ENCODE assay signal across 10 cellular contexts in genomic region chr12:132163041-132163910, GRCh38. TPM values are rescaled to one million over a fixed set of nuclear protein-coding genes. Genes with fewer than 3 reads are reported as not detected.
DNase-seq lines count a peak whose midpoint lies in the region; ATAC-seq, FAIRE-seq and TF ChIP-seq lines count a peak whose summit lies in the region.
"Had no signal": no experiment of that assay in that cellular context is flagged by ENCODE, and none has a peak within 500 bp of the region (broad histone marks: within the 10 kb centered on the region; RNA-seq: fewer than 3 reads in every experiment).

No MANE protein-coding gene starts in this region.

- TF ChIP-seq CTCF in A673 (conservative IDR thresholded peaks at IDR 0.05; ENCODE audit: low read depth, low read length) = no peak
- no peak for TF ChIP-seq CTCF in liver (IDR thresholded peaks at IDR 0.05; ENCODE audit: low read depth, low read length, missing input control)
- TF ChIP-seq CTCF in hepatocyte (IDR thresholded peaks at IDR 0.05; ENCODE audit: poor library complexity) = no peak

- peaks cover 11% of the 10 kb centered on the region for H3K4me1 Mint-ChIP-seq in activated naive CD8-positive, alpha-beta T cell treated with anti-CD3 and anti-CD28 coated beads, Interleukin-2, amount 10 ng/mL, durations not matched to agents 7 days and 5 days

- no TSS peak for BruUV-seq in A673 (replicated peaks; lab: Mats Ljungman, UMichigan)

- no peaks in the 10 kb centered on the region for H4K20me1 ChIP-seq in hepatocyte (ENCODE audit: insufficient read depth, poor library complexity, severe bottlenecking)

- no peak overlapping the region for H3K4me2 ChIP-seq in hepatocyte

- H3K27ac ChIP-seq in A673 (ENCODE audit: low read depth, low read length, poor library complexity, severe bottlenecking) (no peak overlapping the region), liver (ENCODE audit: low read depth in 1 of 2, low read length in 2 of 2) (peak overlapping the region; percentile 17 to 80), hepatocyte (no peak overlapping the region)

- 62% methylated on average over 26 of the region's 26 CpGs for WGBS in liver
- 86% methylated on average over 24 of the region's 26 CpGs for WGBS in hepatocyte (ENCODE audit: low lambda C conversion rate, missing lambda C conversion rate)

- no peaks in the 10 kb centered on the region for H3K9me3 ChIP-seq in A673 (ENCODE audit: low read depth, low read length, poor library complexity, severe bottlenecking)
- H3K9me3 ChIP-seq in liver (ENCODE audit: control insufficient read depth in 4 of 4, low read length in 3 of 4) = no peaks in the 10 kb centered on the region
- no peaks in the 10 kb centered on the region for H3K9me3 ChIP-seq in hepatocyte (ENCODE audit: low read depth)

- TF ChIP-seq RAD21 in liver (IDR thresholded peaks at IDR 0.05) = no peak

- H3K9me2 ChIP-seq in hepatocyte (replicated peaks; ENCODE audit: insufficient read depth) = no peaks in the 10 kb centered on the region

- CTCF ChIA-PET in A673 (lab: Charles Lee) = interaction anchor here (1.5 kb wide), 1 partner anchor 9 kb away, joined by 4 read pairs; no protein-coding TSS in a partner anchor

- H3K79me2 ChIP-seq in hepatocyte = no peaks in the 10 kb centered on the region

- H3K4me3 Mint-ChIP-seq in activated naive CD8-positive, alpha-beta T cell treated with anti-CD3 and anti-CD28 coated beads, Interleukin-2, amount 10 ng/mL, durations not matched to agents 7 days and 5 days = peak overlapping the region; percentile 67
- H3K4me3 Mint-ChIP-seq: activated T-cell treated with anti-CD3 and anti-CD28 coated beads, Interleukin-2, amount 50 U/mL, for 24 hours had no signal

- intact Hi-C loops in A673 (cut with micrococcal nuclease; ENCODE audit: unreplicated experiment) = no loop called here

- no peak overlapping the region for H3K9ac ChIP-seq in liver (ENCODE audit: low read depth in 1 of 2, low read length in 2 of 2)

- H3K4me1 ChIP-seq in A673 (ENCODE audit: insufficient read depth, low read length, poor library complexity, severe bottlenecking) = peaks cover 7% of the 10 kb centered on the region
- H3K4me1 ChIP-seq in liver (ENCODE audit: control insufficient read depth in 4 of 4, insufficient read depth in 4 of 4, low read length in 3 of 4) = peaks cover 2 to 14% (median 11%) of the 10 kb centered on the region in 4 donors
- H3K4me1 ChIP-seq in hepatocyte (ENCODE audit: insufficient read depth) = no peaks in the 10 kb centered on the region

- H3K36me3 ChIP-seq in A673 (ENCODE audit: insufficient read depth, low read length, poor library complexity, severe bottlenecking) (no peaks in the 10 kb centered on the region), liver (ENCODE audit: control insufficient read depth in 4 of 4, insufficient read depth in 3 of 4, low read depth in 1 of 4, low read length in 3 of 4) (no peaks in the 10 kb centered on the region), hepatocyte (replicated peaks; ENCODE audit: insufficient read depth, low read depth) (no peaks in the 10 kb centered on the region)

- no peak overlapping the region for H3K27ac Mint-ChIP-seq in activated naive CD8-positive, alpha-beta T cell treated with anti-CD3 and anti-CD28 coated beads, Interleukin-2, amount 10 ng/mL, durations not matched to agents 7 days and 5 days
- H3K27ac Mint-ChIP-seq: activated T-cell treated with anti-CD3 and anti-CD28 coated beads, Interleukin-2, amount 50 U/mL, for 24 hours had no signal

- H3K27me3 Mint-ChIP-seq in activated naive CD8-positive, alpha-beta T cell treated with anti-CD3 and anti-CD28 coated beads, Interleukin-2, amount 10 ng/mL, durations not matched to agents 7 days and 5 days = no peaks in the 10 kb centered on the region
- H3K27me3 Mint-ChIP-seq: activated T-cell treated with anti-CD3 and anti-CD28 coated beads, Interleukin-2, amount 50 U/mL, for 24 hours had no signal

- no peak overlapping the region for H2AFZ ChIP-seq in hepatocyte

- no peak for ATAC-seq in activated naive CD8-positive, alpha-beta T cell treated with anti-CD3 and anti-CD28 coated beads, Interleukin-2, amount 10 ng/mL, durations not matched to agents 7 days and 5 days (ENCODE audit: low read depth)
- ATAC-seq in GM18909 (IDR thresholded peaks at IDR 0.05; ENCODE audit: poor library complexity, unreplicated experiment) = no peak
- ATAC-seq in HG03460 (IDR thresholded peaks at IDR 0.05; ENCODE audit: unreplicated experiment) = no peak
- ATAC-seq in GM19455 (IDR thresholded peaks at IDR 0.05; ENCODE audit: unreplicated experiment) = no peak

- H3K9me3 Mint-ChIP-seq in activated naive CD8-positive, alpha-beta T cell treated with anti-CD3 and anti-CD28 coated beads, Interleukin-2, amount 10 ng/mL, durations not matched to agents 7 days and 5 days = peaks cover 10% of the 10 kb centered on the region
- H3K9me3 Mint-ChIP-seq: activated T-cell treated with anti-CD3 and anti-CD28 coated beads, Interleukin-2, amount 50 U/mL, for 24 hours had no signal

- POLR2A ChIA-PET in A673 (lab: Charles Lee; ENCODE audit: low non-redundant PET) = interaction anchor here (0.6 kb wide), 1 partner anchor 210 kb away, joined by 8 read pairs; no protein-coding TSS in a partner anchor
- POLR2A ChIA-PET in activated naive CD8-positive, alpha-beta T cell treated with anti-CD3 and anti-CD28 coated beads, Interleukin-2, amount 10 ng/mL, durations not matched to agents 7 days and 5 days (lab: Charles Lee) = interaction anchor here (1.0 to 1.9 kb wide), 3 partner anchors 9 to 27 kb away, joined by 3 to 9 read pairs (median 6); no protein-coding TSS in a partner anchor

- TF ChIP-seq POLR2A in H54 (IDR thresholded peaks at IDR 0.05; ENCODE audit: low read depth, low read length) = no peak

- H3K4me3 ChIP-seq in A673 (ENCODE audit: low read depth, low read length, poor library complexity, severe bottlenecking) (peak overlapping the region; percentile 13), liver (ENCODE audit: low read depth in 1 of 3, low read length in 3 of 3) (peak overlapping the region in 1 of 3 donors; percentile 29), hepatocyte (no peak overlapping the region)

- no peaks in the 10 kb centered on the region for H3K27me3 ChIP-seq in A673 (replicated peaks; ENCODE audit: insufficient read depth, low read depth, low read length, poor library complexity)
- H3K27me3 ChIP-seq in liver (ENCODE audit: control insufficient read depth in 4 of 4, insufficient read depth in 4 of 4, low read length in 3 of 4) = no peaks in the 10 kb centered on the region
- H3K27me3 ChIP-seq in hepatocyte = peaks cover 5% of the 10 kb centered on the region

- DNase-seq in A673 (ENCODE audit: low spot score) = no peak
- DNase-seq in H54 (ENCODE audit: insufficient read length, low spot score) = peak; percentile 37
- DNase-seq in activated naive CD8-positive, alpha-beta T cell treated with anti-CD3 and anti-CD28 coated beads, Interleukin-2, amount 10 ng/mL, durations not matched to agents 7 days and 5 days = no peak
- no peak for DNase-seq in hepatocyte (ENCODE audit: low spot score)
- DNase-seq: activated T-cell treated with anti-CD3 and anti-CD28 coated beads, Interleukin-2, amount 50 U/mL, for 24 hours; NCI-H510A had no signal

- H3K36me3 Mint-ChIP-seq in activated naive CD8-positive, alpha-beta T cell treated with anti-CD3 and anti-CD28 coated beads, Interleukin-2, amount 10 ng/mL, durations not matched to agents 7 days and 5 days = no peaks in the 10 kb centered on the region

- FAIRE-seq in H54 (lab: Jason Lieb, UNC) = no peak

TF ChIP-seq in liver, 16 proteins besides CTCF, POLR2A, EP300 and RAD21:
- TF ChIP-seq SP1 (IDR thresholded peaks at IDR 0.05) = no peak
- TF ChIP-seq MAX (IDR thresholded peaks at IDR 0.05) = no peak
- no peak for TF ChIP-seq HNF4A (conservative IDR thresholded peaks at IDR 0.05)
- TF ChIP-seq FOXA2 (IDR thresholded peaks at IDR 0.05) = no peak
- TF ChIP-seq, protein P1, sequence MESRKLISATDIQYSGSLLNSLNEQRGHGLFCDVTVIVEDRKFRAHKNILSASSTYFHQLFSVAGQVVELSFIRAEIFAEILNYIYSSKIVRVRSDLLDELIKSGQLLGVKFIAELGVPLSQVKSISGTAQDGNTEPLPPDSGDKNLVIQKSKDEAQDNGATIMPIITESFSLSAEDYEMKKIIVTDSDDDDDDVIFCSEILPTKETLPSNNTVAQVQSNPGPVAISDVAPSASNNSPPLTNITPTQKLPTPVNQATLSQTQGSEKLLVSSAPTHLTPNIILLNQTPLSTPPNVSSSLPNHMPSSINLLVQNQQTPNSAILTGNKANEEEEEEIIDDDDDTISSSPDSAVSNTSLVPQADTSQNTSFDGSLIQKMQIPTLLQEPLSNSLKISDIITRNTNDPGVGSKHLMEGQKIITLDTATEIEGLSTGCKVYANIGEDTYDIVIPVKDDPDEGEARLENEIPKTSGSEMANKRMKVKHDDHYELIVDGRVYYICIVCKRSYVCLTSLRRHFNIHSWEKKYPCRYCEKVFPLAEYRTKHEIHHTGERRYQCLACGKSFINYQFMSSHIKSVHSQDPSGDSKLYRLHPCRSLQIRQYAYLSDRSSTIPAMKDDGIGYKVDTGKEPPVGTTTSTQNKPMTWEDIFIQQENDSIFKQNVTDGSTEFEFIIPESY (IDR thresholded peaks at IDR 0.05) = no peak
- no peak for TF ChIP-seq RXRA (IDR thresholded peaks at IDR 0.05)

RNA-seq across cellular contexts. Expression of gene NOC4L, which starts 19.0 kb away (rescaled TPM):
- total RNA-seq in A673 (2021) (43.0 and 46.9 TPM in 2 replicates), liver (1 to 10 TPM; 6.4 to 7.8 TPM), hepatocyte (7.1 and 8.9 TPM in 2 replicates)
- 10 to 100 TPM; 29.3 to 29.4 TPM for total RNA-seq in activated naive CD8-positive, alpha-beta T cell treated with anti-CD3 and anti-CD28 coated beads, Interleukin-2, amount 10 ng/mL, durations not matched to agents 7 days and 5 days
- polyA plus RNA-seq in liver (10 to 100 TPM in 1 of 2 donors, 1 to 10 TPM in 1; 9.0 to 11.6 TPM), hepatocyte (30.6 and 31.8 TPM in 2 replicates)

RNA-seq across cellular contexts. Expression of gene DDX51, which starts 19.2 kb away (rescaled TPM):
- total RNA-seq in A673 (2021) (35.4 and 38.9 TPM in 2 replicates), liver (1 to 10 TPM; 4.2 to 7.5 TPM), hepatocyte (5.8 and 6.8 TPM in 2 replicates)
- 10 to 100 TPM; 31.9 to 33.5 TPM for total RNA-seq in activated naive CD8-positive, alpha-beta T cell treated with anti-CD3 and anti-CD28 coated beads, Interleukin-2, amount 10 ng/mL, durations not matched to agents 7 days and 5 days
- polyA plus RNA-seq in liver (1 to 10 TPM; 2.5 to 6.7 TPM), hepatocyte (16.1 and 24.3 TPM in 2 replicates)

Comparison
In these comparisons a context has a peak if more than half of its experiments do, and no peak if none do; other contexts are left out.
1. H3K27ac ChIP-seq: peak in liver (2 of 2); none in A673 (single experiment) and hepatocyte (single experiment).